1 cellular context compared by ENCODE assay signal in the genomic region with DNA sequence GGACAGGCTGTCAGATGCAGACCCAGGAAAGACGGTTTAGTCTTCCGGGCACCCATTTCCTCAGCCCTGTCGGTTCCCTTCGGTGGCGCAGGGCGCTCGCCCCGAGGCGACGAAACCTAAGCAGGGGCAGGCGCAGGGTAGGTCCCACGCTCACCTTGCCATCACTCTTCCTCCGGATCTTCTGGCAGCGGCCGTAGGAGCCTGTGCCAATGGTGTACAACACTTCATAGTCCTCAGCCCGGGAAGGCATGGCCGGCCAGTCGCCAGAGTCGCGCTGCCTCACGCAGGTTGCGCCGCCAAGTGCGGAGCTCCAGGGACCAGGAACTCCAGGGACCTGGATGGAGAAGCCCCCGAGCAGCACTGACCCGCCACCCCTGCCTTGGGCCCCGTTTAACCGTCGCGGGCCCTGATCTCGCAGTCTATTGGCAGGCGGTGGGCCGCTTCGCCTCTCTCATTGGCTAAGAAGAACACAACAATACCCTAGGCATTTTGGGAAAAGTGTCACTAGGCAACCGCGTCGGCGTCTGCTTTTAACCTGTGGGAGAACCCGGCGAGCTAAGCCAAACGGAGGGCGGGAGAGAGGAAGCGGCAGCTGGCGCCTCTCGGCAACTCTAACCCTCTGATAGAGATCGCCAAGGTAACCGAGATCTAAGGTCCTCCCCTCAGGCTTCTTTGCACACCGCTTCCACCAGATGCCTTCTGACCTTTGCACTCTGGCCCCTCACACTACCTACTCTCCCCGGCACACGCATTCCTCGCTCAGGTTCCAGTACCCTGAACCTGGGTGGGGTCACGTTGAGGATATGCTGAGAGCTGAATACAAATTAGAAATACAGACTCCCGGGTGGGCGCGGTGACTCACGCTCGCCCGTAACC.
TF ChIP-seq lines count a peak whose summit lies in the region.

A gene (minus strand): TSS at position 392 of the 876 bp plus-strand sequence. CDS start 142 bp downstream, at position 250.

TF ChIP-seq in GM12878, 131 proteins besides CTCF, POLR2A, EP300 and RAD21 (continued from another document and continues in another):
- TF ChIP-seq, protein P1, sequence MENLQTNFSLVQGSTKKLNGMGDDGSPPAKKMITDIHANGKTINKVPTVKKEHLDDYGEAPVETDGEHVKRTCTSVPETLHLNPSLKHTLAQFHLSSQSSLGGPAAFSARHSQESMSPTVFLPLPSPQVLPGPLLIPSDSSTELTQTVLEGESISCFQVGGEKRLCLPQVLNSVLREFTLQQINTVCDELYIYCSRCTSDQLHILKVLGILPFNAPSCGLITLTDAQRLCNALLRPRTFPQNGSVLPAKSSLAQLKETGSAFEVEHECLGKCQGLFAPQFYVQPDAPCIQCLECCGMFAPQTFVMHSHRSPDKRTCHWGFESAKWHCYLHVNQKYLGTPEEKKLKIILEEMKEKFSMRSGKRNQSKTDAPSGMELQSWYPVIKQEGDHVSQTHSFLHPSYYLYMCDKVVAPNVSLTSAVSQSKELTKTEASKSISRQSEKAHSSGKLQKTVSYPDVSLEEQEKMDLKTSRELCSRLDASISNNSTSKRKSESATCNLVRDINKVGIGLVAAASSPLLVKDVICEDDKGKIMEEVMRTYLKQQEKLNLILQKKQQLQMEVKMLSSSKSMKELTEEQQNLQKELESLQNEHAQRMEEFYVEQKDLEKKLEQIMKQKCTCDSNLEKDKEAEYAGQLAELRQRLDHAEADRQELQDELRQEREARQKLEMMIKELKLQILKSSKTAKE (IDR thresholded peaks at IDR 0.05; ENCODE audit: low read depth, poor library complexity, severe bottlenecking), result no peak
- TF ChIP-seq FOXK2 (IDR thresholded peaks at IDR 0.05), result peak; percentile 81
- TF ChIP-seq, protein P2, sequence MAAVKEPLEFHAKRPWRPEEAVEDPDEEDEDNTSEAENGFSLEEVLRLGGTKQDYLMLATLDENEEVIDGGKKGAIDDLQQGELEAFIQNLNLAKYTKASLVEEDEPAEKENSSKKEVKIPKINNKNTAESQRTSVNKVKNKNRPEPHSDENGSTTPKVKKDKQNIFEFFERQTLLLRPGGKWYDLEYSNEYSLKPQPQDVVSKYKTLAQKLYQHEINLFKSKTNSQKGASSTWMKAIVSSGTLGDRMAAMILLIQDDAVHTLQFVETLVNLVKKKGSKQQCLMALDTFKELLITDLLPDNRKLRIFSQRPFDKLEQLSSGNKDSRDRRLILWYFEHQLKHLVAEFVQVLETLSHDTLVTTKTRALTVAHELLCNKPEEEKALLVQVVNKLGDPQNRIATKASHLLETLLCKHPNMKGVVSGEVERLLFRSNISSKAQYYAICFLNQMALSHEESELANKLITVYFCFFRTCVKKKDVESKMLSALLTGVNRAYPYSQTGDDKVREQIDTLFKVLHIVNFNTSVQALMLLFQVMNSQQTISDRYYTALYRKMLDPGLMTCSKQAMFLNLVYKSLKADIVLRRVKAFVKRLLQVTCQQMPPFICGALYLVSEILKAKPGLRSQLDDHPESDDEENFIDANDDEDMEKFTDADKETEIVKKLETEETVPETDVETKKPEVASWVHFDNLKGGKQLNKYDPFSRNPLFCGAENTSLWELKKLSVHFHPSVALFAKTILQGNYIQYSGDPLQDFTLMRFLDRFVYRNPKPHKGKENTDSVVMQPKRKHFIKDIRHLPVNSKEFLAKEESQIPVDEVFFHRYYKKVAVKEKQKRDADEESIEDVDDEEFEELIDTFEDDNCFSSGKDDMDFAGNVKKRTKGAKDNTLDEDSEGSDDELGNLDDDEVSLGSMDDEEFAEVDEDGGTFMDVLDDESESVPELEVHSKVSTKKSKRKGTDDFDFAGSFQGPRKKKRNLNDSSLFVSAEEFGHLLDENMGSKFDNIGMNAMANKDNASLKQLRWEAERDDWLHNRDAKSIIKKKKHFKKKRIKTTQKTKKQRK (IDR thresholded peaks at IDR 0.05; ENCODE audit: low read depth, low read length), result no peak
- no peak for TF ChIP-seq ZNF217 (IDR thresholded peaks at IDR 0.05)
- TF ChIP-seq, protein P3, sequence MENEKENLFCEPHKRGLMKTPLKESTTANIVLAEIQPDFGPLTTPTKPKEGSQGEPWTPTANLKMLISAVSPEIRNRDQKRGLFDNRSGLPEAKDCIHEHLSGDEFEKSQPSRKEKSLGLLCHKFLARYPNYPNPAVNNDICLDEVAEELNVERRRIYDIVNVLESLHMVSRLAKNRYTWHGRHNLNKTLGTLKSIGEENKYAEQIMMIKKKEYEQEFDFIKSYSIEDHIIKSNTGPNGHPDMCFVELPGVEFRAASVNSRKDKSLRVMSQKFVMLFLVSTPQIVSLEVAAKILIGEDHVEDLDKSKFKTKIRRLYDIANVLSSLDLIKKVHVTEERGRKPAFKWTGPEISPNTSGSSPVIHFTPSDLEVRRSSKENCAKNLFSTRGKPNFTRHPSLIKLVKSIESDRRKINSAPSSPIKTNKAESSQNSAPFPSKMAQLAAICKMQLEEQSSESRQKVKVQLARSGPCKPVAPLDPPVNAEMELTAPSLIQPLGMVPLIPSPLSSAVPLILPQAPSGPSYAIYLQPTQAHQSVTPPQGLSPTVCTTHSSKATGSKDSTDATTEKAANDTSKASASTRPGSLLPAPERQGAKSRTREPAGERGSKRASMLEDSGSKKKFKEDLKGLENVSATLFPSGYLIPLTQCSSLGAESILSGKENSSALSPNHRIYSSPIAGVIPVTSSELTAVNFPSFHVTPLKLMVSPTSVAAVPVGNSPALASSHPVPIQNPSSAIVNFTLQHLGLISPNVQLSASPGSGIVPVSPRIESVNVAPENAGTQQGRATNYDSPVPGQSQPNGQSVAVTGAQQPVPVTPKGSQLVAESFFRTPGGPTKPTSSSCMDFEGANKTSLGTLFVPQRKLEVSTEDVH (IDR thresholded peaks at IDR 0.05; ENCODE audit: low read depth, partially characterized antibody), result no peak
- TF ChIP-seq, protein P4, sequence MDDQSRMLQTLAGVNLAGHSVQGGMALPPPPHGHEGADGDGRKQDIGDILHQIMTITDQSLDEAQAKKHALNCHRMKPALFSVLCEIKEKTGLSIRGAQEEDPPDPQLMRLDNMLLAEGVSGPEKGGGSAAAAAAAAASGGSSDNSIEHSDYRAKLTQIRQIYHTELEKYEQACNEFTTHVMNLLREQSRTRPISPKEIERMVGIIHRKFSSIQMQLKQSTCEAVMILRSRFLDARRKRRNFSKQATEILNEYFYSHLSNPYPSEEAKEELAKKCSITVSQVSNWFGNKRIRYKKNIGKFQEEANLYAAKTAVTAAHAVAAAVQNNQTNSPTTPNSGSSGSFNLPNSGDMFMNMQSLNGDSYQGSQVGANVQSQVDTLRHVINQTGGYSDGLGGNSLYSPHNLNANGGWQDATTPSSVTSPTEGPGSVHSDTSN (IDR thresholded peaks at IDR 0.05; ENCODE audit: insufficient replicate concordance, low read depth, low read length), result no peak
- peak; percentile 31; the same call in 1 of the 2 replicates for TF ChIP-seq MTA2 (IDR thresholded peaks at IDR 0.05; ENCODE audit: low read depth)
- no peak for TF ChIP-seq ZNF622 (IDR thresholded peaks at IDR 0.05)
- TF ChIP-seq NRF1 (conservative IDR thresholded peaks at IDR 0.05; ENCODE audit: low read depth, low read length), result no peak
- no peak for TF ChIP-seq SRF (IDR thresholded peaks at IDR 0.05; ENCODE audit: low read depth in 2 of 2, low read length in 2 of 2)
- no peak for TF ChIP-seq JUND (IDR thresholded peaks at IDR 0.05; ENCODE audit: low read depth, low read length)
- peak; percentile 94 for TF ChIP-seq MXI1 (IDR thresholded peaks at IDR 0.05; ENCODE audit: low read depth, low read length)
- TF ChIP-seq CREB1 (IDR thresholded peaks at IDR 0.05; ENCODE audit: low read depth), result peak; percentile 56; the same call in 1 of the 2 replicates
- TF ChIP-seq, protein P5, sequence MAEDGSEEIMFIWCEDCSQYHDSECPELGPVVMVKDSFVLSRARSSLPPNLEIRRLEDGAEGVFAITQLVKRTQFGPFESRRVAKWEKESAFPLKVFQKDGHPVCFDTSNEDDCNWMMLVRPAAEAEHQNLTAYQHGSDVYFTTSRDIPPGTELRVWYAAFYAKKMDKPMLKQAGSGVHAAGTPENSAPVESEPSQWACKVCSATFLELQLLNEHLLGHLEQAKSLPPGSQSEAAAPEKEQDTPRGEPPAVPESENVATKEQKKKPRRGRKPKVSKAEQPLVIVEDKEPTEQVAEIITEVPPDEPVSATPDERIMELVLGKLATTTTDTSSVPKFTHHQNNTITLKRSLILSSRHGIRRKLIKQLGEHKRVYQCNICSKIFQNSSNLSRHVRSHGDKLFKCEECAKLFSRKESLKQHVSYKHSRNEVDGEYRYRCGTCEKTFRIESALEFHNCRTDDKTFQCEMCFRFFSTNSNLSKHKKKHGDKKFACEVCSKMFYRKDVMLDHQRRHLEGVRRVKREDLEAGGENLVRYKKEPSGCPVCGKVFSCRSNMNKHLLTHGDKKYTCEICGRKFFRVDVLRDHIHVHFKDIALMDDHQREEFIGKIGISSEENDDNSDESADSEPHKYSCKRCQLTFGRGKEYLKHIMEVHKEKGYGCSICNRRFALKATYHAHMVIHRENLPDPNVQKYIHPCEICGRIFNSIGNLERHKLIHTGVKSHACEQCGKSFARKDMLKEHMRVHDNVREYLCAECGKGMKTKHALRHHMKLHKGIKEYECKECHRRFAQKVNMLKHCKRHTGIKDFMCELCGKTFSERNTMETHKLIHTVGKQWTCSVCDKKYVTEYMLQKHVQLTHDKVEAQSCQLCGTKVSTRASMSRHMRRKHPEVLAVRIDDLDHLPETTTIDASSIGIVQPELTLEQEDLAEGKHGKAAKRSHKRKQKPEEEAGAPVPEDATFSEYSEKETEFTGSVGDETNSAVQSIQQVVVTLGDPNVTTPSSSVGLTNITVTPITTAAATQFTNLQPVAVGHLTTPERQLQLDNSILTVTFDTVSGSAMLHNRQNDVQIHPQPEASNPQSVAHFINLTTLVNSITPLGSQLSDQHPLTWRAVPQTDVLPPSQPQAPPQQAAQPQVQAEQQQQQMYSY (CRISPR knock-in tag; IDR thresholded peaks at IDR 0.05), result no peak
- no peak for TF ChIP-seq CEBPB (IDR thresholded peaks at IDR 0.05; ENCODE audit: borderline replicate concordance in 1 of 2, low read depth in 2 of 2, low read length in 2 of 2)
- TF ChIP-seq, protein P6, sequence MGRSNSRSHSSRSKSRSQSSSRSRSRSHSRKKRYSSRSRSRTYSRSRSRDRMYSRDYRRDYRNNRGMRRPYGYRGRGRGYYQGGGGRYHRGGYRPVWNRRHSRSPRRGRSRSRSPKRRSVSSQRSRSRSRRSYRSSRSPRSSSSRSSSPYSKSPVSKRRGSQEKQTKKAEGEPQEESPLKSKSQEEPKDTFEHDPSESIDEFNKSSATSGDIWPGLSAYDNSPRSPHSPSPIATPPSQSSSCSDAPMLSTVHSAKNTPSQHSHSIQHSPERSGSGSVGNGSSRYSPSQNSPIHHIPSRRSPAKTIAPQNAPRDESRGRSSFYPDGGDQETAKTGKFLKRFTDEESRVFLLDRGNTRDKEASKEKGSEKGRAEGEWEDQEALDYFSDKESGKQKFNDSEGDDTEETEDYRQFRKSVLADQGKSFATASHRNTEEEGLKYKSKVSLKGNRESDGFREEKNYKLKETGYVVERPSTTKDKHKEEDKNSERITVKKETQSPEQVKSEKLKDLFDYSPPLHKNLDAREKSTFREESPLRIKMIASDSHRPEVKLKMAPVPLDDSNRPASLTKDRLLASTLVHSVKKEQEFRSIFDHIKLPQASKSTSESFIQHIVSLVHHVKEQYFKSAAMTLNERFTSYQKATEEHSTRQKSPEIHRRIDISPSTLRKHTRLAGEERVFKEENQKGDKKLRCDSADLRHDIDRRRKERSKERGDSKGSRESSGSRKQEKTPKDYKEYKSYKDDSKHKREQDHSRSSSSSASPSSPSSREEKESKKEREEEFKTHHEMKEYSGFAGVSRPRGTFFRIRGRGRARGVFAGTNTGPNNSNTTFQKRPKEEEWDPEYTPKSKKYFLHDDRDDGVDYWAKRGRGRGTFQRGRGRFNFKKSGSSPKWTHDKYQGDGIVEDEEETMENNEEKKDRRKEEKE (IDR thresholded peaks at IDR 0.05), result no peak
- TF ChIP-seq SREBF2 (IDR thresholded peaks at IDR 0.05; ENCODE audit: low read length), result no peak
- peak; percentile 12 for TF ChIP-seq MEF2B (IDR thresholded peaks at IDR 0.05; ENCODE audit: partially characterized antibody, poor library complexity, severe bottlenecking)
- TF ChIP-seq CBFB (IDR thresholded peaks at IDR 0.05; ENCODE audit: low read depth), result 0 out of 2 replicates have a peak, but pooled peaks have one; percentile 21
- TF ChIP-seq, protein P7, sequence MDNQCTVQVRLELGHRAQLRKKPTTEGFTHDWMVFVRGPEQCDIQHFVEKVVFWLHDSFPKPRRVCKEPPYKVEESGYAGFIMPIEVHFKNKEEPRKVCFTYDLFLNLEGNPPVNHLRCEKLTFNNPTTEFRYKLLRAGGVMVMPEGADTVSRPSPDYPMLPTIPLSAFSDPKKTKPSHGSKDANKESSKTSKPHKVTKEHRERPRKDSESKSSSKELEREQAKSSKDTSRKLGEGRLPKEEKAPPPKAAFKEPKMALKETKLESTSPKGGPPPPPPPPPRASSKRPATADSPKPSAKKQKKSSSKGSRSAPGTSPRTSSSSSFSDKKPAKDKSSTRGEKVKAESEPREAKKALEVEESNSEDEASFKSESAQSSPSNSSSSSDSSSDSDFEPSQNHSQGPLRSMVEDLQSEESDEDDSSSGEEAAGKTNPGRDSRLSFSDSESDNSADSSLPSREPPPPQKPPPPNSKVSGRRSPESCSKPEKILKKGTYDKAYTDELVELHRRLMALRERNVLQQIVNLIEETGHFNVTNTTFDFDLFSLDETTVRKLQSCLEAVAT (IDR thresholded peaks at IDR 0.05), result no peak
- TF ChIP-seq SMAD1 (IDR thresholded peaks at IDR 0.05; ENCODE audit: low read depth, partially characterized antibody), result no peak
- no peak for TF ChIP-seq RCOR1 (conservative IDR thresholded peaks at IDR 0.05; ENCODE audit: low read depth, low read length)
- TF ChIP-seq TAF1 (IDR thresholded peaks at IDR 0.05; ENCODE audit: borderline replicate concordance, low read depth, low read length), result peak; percentile 35; the same call in 1 of the 2 replicates
- TF ChIP-seq RUNX3 (IDR thresholded peaks at IDR 0.05; ENCODE audit: low read length), result no peak
- peak; percentile 91 for TF ChIP-seq HDAC2 (IDR thresholded peaks at IDR 0.05)
- no peak; the same call in 1 of the 2 replicates for TF ChIP-seq NFYA (IDR thresholded peaks at IDR 0.05; ENCODE audit: borderline replicate concordance, low read depth, low read length)
- no peak for TF ChIP-seq HDAC6 (IDR thresholded peaks at IDR 0.05; ENCODE audit: unreplicated experiment)
- peak; percentile 99 for TF ChIP-seq SIN3A (IDR thresholded peaks at IDR 0.05; ENCODE audit: low read depth, low read length)
- TF ChIP-seq, protein P8, sequence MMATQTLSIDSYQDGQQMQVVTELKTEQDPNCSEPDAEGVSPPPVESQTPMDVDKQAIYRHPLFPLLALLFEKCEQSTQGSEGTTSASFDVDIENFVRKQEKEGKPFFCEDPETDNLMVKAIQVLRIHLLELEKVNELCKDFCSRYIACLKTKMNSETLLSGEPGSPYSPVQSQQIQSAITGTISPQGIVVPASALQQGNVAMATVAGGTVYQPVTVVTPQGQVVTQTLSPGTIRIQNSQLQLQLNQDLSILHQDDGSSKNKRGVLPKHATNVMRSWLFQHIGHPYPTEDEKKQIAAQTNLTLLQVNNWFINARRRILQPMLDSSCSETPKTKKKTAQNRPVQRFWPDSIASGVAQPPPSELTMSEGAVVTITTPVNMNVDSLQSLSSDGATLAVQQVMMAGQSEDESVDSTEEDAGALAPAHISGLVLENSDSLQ (IDR thresholded peaks at IDR 0.05), result 0 out of 2 replicates have a peak, but pooled peaks have one; percentile 5
- TF ChIP-seq ASH2L (IDR thresholded peaks at IDR 0.05; ENCODE audit: borderline replicate concordance, low read depth), result no peak
- TF ChIP-seq, protein P9, sequence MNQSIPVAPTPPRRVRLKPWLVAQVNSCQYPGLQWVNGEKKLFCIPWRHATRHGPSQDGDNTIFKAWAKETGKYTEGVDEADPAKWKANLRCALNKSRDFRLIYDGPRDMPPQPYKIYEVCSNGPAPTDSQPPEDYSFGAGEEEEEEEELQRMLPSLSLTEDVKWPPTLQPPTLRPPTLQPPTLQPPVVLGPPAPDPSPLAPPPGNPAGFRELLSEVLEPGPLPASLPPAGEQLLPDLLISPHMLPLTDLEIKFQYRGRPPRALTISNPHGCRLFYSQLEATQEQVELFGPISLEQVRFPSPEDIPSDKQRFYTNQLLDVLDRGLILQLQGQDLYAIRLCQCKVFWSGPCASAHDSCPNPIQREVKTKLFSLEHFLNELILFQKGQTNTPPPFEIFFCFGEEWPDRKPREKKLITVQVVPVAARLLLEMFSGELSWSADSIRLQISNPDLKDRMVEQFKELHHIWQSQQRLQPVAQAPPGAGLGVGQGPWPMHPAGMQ (IDR thresholded peaks at IDR 0.05; ENCODE audit: borderline replicate concordance), result no peak
